ENCODE assay signal across 22 cellular contexts in the genomic region with DNA sequence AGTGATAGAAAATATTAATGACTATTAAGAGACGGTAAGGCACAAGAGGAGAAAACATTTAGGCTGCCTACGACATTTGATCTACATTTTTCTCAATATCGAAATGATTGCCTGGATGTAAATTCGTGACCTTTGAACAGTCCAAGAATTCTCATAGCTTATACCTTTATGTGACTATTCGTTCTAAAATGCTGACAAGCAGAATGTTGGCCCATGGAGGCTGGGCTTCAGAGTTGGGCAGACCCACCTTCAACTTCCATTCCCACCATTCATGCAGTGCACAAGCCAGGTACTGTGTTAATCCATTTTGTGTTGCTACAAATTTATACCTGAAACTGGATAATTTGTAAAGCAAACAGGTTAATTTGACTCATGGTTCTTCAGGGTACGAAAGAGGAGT.
DNase-seq lines count a peak whose midpoint lies in the region; ATAC-seq, FAIRE-seq and TF ChIP-seq lines count a peak whose summit lies in the region.
"Had no signal": no experiment of that assay in that cellular context is flagged by ENCODE, and none has a peak within 500 bp of the region (broad histone marks: within the 10 kb centered on the region; RNA-seq: fewer than 3 reads in every experiment).

No MANE protein-coding gene starts in this region.

- no peak for TF ChIP-seq POLR2A in HepG2 (IDR thresholded peaks at IDR 0.05; ENCODE audit: insufficient read depth in 1 of 2, low read depth in 2 of 2, low read length in 2 of 2)
- no peak for TF ChIP-seq POLR2A in right lobe of liver (IDR thresholded peaks at IDR 0.05)
- TF ChIP-seq POLR2A in A549 (IDR thresholded peaks at IDR 0.05; ENCODE audit: low read length): no peak
- TF ChIP-seq POLR2A in IMR-90 (IDR thresholded peaks at IDR 0.05; ENCODE audit: low read depth, low read length): no peak

- H3K27me3 ChIP-seq in HepG2 (ENCODE audit: control insufficient read depth in 1 of 2, insufficient read depth in 2 of 2, low read length in 2 of 2) (no peaks in the 10 kb centered on the region), right lobe of liver (no peaks in the 10 kb centered on the region), IMR-90 (ENCODE audit: control insufficient read depth, insufficient read depth, low read length) (no peaks in the 10 kb centered on the region)
- H3K27me3 ChIP-seq: BE2C, BLaER1 had no signal

- TF ChIP-seq RAD21 in HepG2 (CRISPR knock-in tag; IDR thresholded peaks at IDR 0.05) (no peak), A549 (conservative IDR thresholded peaks at IDR 0.05 in 1 of 2, IDR thresholded peaks at IDR 0.05 in 1 of 2) (no peak), IMR-90 (IDR thresholded peaks at IDR 0.05; ENCODE audit: low read length) (no peak)

- no peaks in the 10 kb centered on the region for H3K4me1 ChIP-seq in HepG2 (ENCODE audit: insufficient read depth, low read length)
- H3K4me1 ChIP-seq in right lobe of liver: no peaks in the 10 kb centered on the region
- H3K4me1 ChIP-seq in A549: no peaks in the 10 kb centered on the region
- H3K4me1 ChIP-seq in IMR-90 (ENCODE audit: control insufficient read depth, insufficient read depth, low read length): no peaks in the 10 kb centered on the region
- H3K4me1 ChIP-seq: BE2C, BLaER1 had no signal

- H3K36me3 ChIP-seq in HepG2 (replicated peaks in 1 of 2; ENCODE audit: control insufficient read depth in 1 of 2, insufficient read depth in 2 of 2, low read length in 2 of 2) (no peaks in the 10 kb centered on the region), right lobe of liver (no peaks in the 10 kb centered on the region), IMR-90 (ENCODE audit: control insufficient read depth, insufficient read depth, low read length) (no peaks in the 10 kb centered on the region)
- H3K36me3 ChIP-seq: BE2C, BLaER1 had no signal

- H2BK5ac ChIP-seq in IMR-90 (ENCODE audit: low read depth, low read length, poor library complexity, severe bottlenecking): no peak overlapping the region

- DNase-seq in HepG2 (ENCODE audit: low spot score) (no peak), right lobe of liver (no peak), A549 (ENCODE audit: low read depth in 1 of 2, low spot score in 1 of 2) (no peak), IMR-90 (no peak), urothelium cell line (ENCODE audit: low spot score) (no peak), CD1c-positive myeloid dendritic cell (ENCODE audit: extremely low spot score) (no peak)
- DNase-seq: ACHN; BE2C; C1 segment of cervical spinal cord; Caco-2; Calu3; CD4-positive, alpha-beta T cell; CD8-positive, alpha-beta T cell; DMS79 treated with DMSO at 0.1 percent for 48 hours; GF-D8 had no signal

- H3K9me1 ChIP-seq in IMR-90 (ENCODE audit: insufficient read depth, low read length): no peaks in the 10 kb centered on the region

- BruUV-seq in HepG2 (replicated peaks; lab: Mats Ljungman, UMichigan): no TSS peak
- no TSS peak for BruUV-seq in IMR-90 (replicated peaks; lab: Mats Ljungman, UMichigan)

- no peak overlapping the region for H3K27ac ChIP-seq in HepG2 (ENCODE audit: extremely low read length, insufficient read depth, low read length)
- H3K27ac ChIP-seq in right lobe of liver: no peak overlapping the region
- no peak overlapping the region for H3K27ac ChIP-seq in A549
- H3K27ac ChIP-seq in IMR-90 (ENCODE audit: insufficient read depth, low read length): no peak overlapping the region
- H3K27ac ChIP-seq: 22Rv1, BLaER1 had no signal

- no peak overlapping the region for H2BK20ac ChIP-seq in IMR-90 (ENCODE audit: low read depth, low read length)

- no peak overlapping the region for H3K4me2 ChIP-seq in HepG2 (ENCODE audit: low read depth, low read length)
- H3K4me2 ChIP-seq in A549: no peak overlapping the region
- H3K4me2 ChIP-seq in IMR-90 (ENCODE audit: low read depth, low read length): no peak overlapping the region
- H3K4me2 ChIP-seq: BLaER1 had no signal

- POLR2A ChIA-PET in HepG2 (lab: Yijun Ruan, JAX): no interaction called here
- POLR2A ChIA-PET in A549 (lab: Yijun Ruan, JAX): no interaction called here
- POLR2A ChIA-PET in IMR-90 (lab: Charles Lee; ENCODE audit: unreplicated experiment): no interaction called here

- intact Hi-C loops in HepG2 (cut with micrococcal nuclease; ENCODE audit: unreplicated experiment): no loop called here
- intact Hi-C loops in right lobe of liver (cut with DNase I): no loop called here
- intact Hi-C loops in IMR-90 (cut with micrococcal nuclease): no loop called here

- no peak for ATAC-seq in HepG2
- no peak for ATAC-seq in right lobe of liver
- no peak for ATAC-seq in A549
- no peak for ATAC-seq in IMR-90 (ENCODE audit: low read depth)
- ATAC-seq in GM21515 (IDR thresholded peaks at IDR 0.05; ENCODE audit: unreplicated experiment): no peak
- ATAC-seq: CD8-positive, alpha-beta T cell had no signal

- no peak overlapping the region for H2BK15ac ChIP-seq in IMR-90 (ENCODE audit: low read depth, low read length)

- 6% methylated on average over 6 of the region's 6 CpGs for WGBS in HepG2 (ENCODE audit: low lambda C conversion rate)
- 56% methylated on average over 6 of the region's 6 CpGs for WGBS in right lobe of liver (ENCODE audit: insufficient coverage, low coverage, low lambda C conversion rate, missing lambda C conversion rate)
- 8% methylated on average over 6 of the region's 6 CpGs for WGBS in A549 (ENCODE audit: missing lambda C conversion rate)
- 20% methylated on average over 1 of the region's 6 CpGs; no CpG with 5 or more reads in 1 of the 2 experiments for WGBS in IMR-90 (ENCODE audit: extremely low coverage in 2 of 2, insufficient read length in 1 of 2), 2 experiments

- no peak overlapping the region for H2AFZ ChIP-seq in HepG2 (ENCODE audit: low read length)
- no peak overlapping the region for H2AFZ ChIP-seq in IMR-90 (replicated peaks; ENCODE audit: low read length, poor library complexity)

- H2BK120ac ChIP-seq in IMR-90 (ENCODE audit: low read depth, low read length): no peak overlapping the region

- H3K9ac ChIP-seq in HepG2 (ENCODE audit: insufficient read depth, low read depth, low read length) (no peak overlapping the region), IMR-90 (ENCODE audit: low read depth, low read length) (no peak overlapping the region)
- H3K9ac ChIP-seq: BLaER1 had no signal

- H3K79me1 ChIP-seq in IMR-90 (ENCODE audit: low read depth in 1 of 2, low read length in 2 of 2): no peaks in the 10 kb centered on the region

- dilution Hi-C loops in IMR-90 (cut with HindIII; ENCODE audit: low sequenced_read_pairs, unreplicated experiment): no loop called here

- TF ChIP-seq EP300 in HepG2 (IDR thresholded peaks at IDR 0.05; ENCODE audit: low read depth in 2 of 2, low read length in 2 of 2) (no peak), HepG2 (CRISPR knock-in tag; IDR thresholded peaks at IDR 0.05; ENCODE audit: borderline replicate concordance) (no peak), A549 (IDR thresholded peaks at IDR 0.05) (no peak)

- H4K20me1 ChIP-seq in HepG2 (ENCODE audit: insufficient read depth, low read length) (no peaks in the 10 kb centered on the region), IMR-90 (ENCODE audit: insufficient read depth, low read length) (no peaks in the 10 kb centered on the region)
- H4K20me1 ChIP-seq: BLaER1 had no signal

- H3K23ac ChIP-seq in IMR-90 (ENCODE audit: low read depth, low read length): no peak overlapping the region

- no peak overlapping the region for H3K14ac ChIP-seq in IMR-90 (replicated peaks; ENCODE audit: low read depth, low read length)

- FAIRE-seq in HepG2 (lab: Jason Lieb, UNC) (no peak), A549 (lab: Jason Lieb, UNC) (no peak), urothelium cell line (lab: Jason Lieb, UNC) (peak; percentile 20)
- FAIRE-seq: D721Med, G401.6, GM12891, GM19239 had no signal

- no peaks in the 10 kb centered on the region for H3K79me2 ChIP-seq in HepG2 (ENCODE audit: insufficient read depth, low read length)

- H3K4me3 ChIP-seq in HepG2 (replicated peaks in 1 of 3; ENCODE audit: insufficient read depth in 1 of 3, low read depth in 2 of 3, low read length in 3 of 3) (no peak overlapping the region), right lobe of liver (no peak overlapping the region), A549 (no peak overlapping the region), IMR-90 (ENCODE audit: insufficient read depth, low read depth, low read length) (no peak overlapping the region)
- H3K4me3 ChIP-seq: BLaER1 had no signal

- H4K8ac ChIP-seq in IMR-90 (ENCODE audit: low read depth in 2 of 2, low read length in 2 of 2): no peak overlapping the region

- H4K91ac ChIP-seq in IMR-90 (ENCODE audit: insufficient read depth, low read depth, low read length): no peak overlapping the region

- in situ Hi-C loops in HepG2 (cut with HindIII; ENCODE audit: extremely low pct_ligation_motif_present, low pct_unique_long_range_greater_than_20kb): no loop called here
- in situ Hi-C loops in IMR-90 (cut with MboI; ENCODE audit: low sequenced_read_pairs): no loop called here

- H3K4ac ChIP-seq in IMR-90 (ENCODE audit: low read depth, low read length): no peak overlapping the region

- no peak overlapping the region for H2AK9ac ChIP-seq in IMR-90 (replicated peaks; ENCODE audit: low read depth, low read length, poor library complexity)

- no peak overlapping the region for H2AK5ac ChIP-seq in IMR-90 (ENCODE audit: low read depth, low read length)

- CTCF ChIA-PET in HepG2 (lab: Yijun Ruan, JAX; ENCODE audit: low intra/inter-chr PET ratio, low total read pairs) (no interaction called here), A549 (lab: Yijun Ruan, JAX) (no interaction called here), IMR-90 (lab: Yijun Ruan, JAX) (no interaction called here)

- H3K9me3 ChIP-seq in HepG2 (ENCODE audit: low read length): no peaks in the 10 kb centered on the region
- no peaks in the 10 kb centered on the region for H3K9me3 ChIP-seq in right lobe of liver
- H3K9me3 ChIP-seq in A549: no peaks in the 10 kb centered on the region
- H3K9me3 ChIP-seq in IMR-90 (ENCODE audit: control insufficient read depth, insufficient read depth, low read length): peaks cover 8% of the 10 kb centered on the region
- H3K9me3 ChIP-seq: BE2C, BLaER1, Caco-2 had no signal

- H3K56ac ChIP-seq in IMR-90 (ENCODE audit: extremely low read depth, insufficient read depth, low read length): no peak overlapping the region

- TF ChIP-seq CTCF in HepG2 (CRISPR knock-in tag; IDR thresholded peaks at IDR 0.05) (no peak), right lobe of liver (IDR thresholded peaks at IDR 0.05) (no peak), A549 (IDR thresholded peaks at IDR 0.05) (no peak), IMR-90 (conservative IDR thresholded peaks at IDR 0.05; ENCODE audit: low read depth, low read length) (no peak)

- no peak overlapping the region for H4K5ac ChIP-seq in IMR-90 (ENCODE audit: low read depth, low read length)

- no peak overlapping the region for H3K18ac ChIP-seq in IMR-90 (ENCODE audit: low read depth, low read length)

TF ChIP-seq in HepG2, 621 proteins besides CTCF, POLR2A, EP300 and RAD21 (continues in another document):
- TF ChIP-seq MAFF (IDR thresholded peaks at IDR 0.05; ENCODE audit: low read depth, low read length): peak; percentile 70

TF ChIP-seq in A549, 52 proteins besides CTCF, POLR2A, EP300 and RAD21:
- TF ChIP-seq JUN (IDR thresholded peaks at IDR 0.05): no peak
- peak; percentile 54 for TF ChIP-seq MAFK (IDR thresholded peaks at IDR 0.05; ENCODE audit: partially characterized antibody)

TF ChIP-seq in IMR-90, 13 proteins besides CTCF, POLR2A, EP300 and RAD21:
- TF ChIP-seq SMC3 (IDR thresholded peaks at IDR 0.05; ENCODE audit: low read depth, low read length) (no peak), MAFK (IDR thresholded peaks at IDR 0.05; ENCODE audit: low read depth, low read length) (peak; percentile 22; the same call in 1 of the 2 replicates)
